In the genomic region with DNA sequence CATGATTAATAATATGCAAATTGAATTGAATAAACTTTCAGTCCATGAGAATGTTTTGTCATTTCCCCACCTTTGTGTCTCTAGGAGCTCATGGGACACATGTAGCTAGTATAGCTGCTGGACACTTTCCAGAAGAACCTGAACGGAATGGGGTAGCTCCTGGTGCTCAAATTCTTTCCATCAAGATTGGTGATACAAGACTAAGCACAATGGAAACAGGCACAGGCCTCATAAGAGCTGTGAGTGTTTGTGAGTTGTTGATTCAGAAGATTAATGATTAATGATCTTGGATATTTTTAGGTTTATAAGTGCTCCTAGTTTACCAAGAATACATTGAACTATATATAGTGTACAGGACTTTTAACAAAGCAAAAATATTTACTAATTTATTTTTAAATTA, we compare ENCODE assay signal across 14 cellular contexts. TPM values are rescaled to one million over a fixed set of nuclear protein-coding genes. Genes with fewer than 3 reads are reported as not detected.
DNase-seq lines count a peak whose midpoint lies in the region; ATAC-seq, FAIRE-seq and TF ChIP-seq lines count a peak whose summit lies in the region.
"Had no signal": no experiment of that assay in that cellular context is flagged by ENCODE, and none has a peak within 500 bp of the region (broad histone marks: within the 10 kb centered on the region; RNA-seq: fewer than 3 reads in every experiment).

No MANE protein-coding gene starts in this region.

- no peak overlapping the region for H3K27ac Mint-ChIP-seq in activated CD8-positive, alpha-beta T cell treated with anti-CD3 and anti-CD28 coated beads, Interleukin-2, amount 10 ng/mL, durations not matched to agents 7 days and 5 days
- H3K27ac Mint-ChIP-seq: H9 had no signal

- no peaks in the 10 kb centered on the region for H3K9me3 Mint-ChIP-seq in activated CD8-positive, alpha-beta T cell treated with anti-CD3 and anti-CD28 coated beads, Interleukin-2, amount 10 ng/mL, durations not matched to agents 7 days and 5 days (ENCODE audit: insufficient read depth)
- H3K9me3 Mint-ChIP-seq: CD4-positive, CD25-positive, alpha-beta regulatory T cell; H9 had no signal

- intact Hi-C loops in heart left ventricle (cut with DNase I): no loop called here
- intact Hi-C loops in left lung (cut with DNase I): no loop called here

- TF ChIP-seq CTCF in cardiac muscle cell (IDR thresholded peaks at IDR 0.05; ENCODE audit: low read depth, low read length) (no peak), heart left ventricle (IDR thresholded peaks at IDR 0.05) (no peak), left lung (IDR thresholded peaks at IDR 0.05) (no peak)

- DNase-seq in cardiac muscle cell (ENCODE audit: low read depth in 1 of 2, low spot score in 1 of 2) (peak in 1 of 2 donors; percentile 60), heart left ventricle (no peak), left lung (no peak), T1000 (lab: John Stamatoyannopoulos, UW) (no peak)
- no peak for DNase-seq in activated CD8-positive, alpha-beta T cell treated with anti-CD3 and anti-CD28 coated beads, Interleukin-2, amount 10 ng/mL, durations not matched to agents 7 days and 5 days
- DNase-seq: ACHN; CD4-positive, CD25-positive, alpha-beta regulatory T cell; DMS79; GOT3; H9 had no signal

- H3K36me3 ChIP-seq in cardiac muscle cell (peaks cover 48% of the 10 kb centered on the region), heart left ventricle (peaks cover 0 to 97% (median 89%) of the 10 kb centered on the region in 9 donors), left lung (peaks cover 0 to 85% of the 10 kb centered on the region in 2 donors)

- peaks cover 51% of the 10 kb centered on the region for H3K36me3 Mint-ChIP-seq in activated CD8-positive, alpha-beta T cell treated with anti-CD3 and anti-CD28 coated beads, Interleukin-2, amount 10 ng/mL, durations not matched to agents 7 days and 5 days (ENCODE audit: low read depth)

- H3K9me3 ChIP-seq in cardiac muscle cell (ENCODE audit: low read depth): no peaks in the 10 kb centered on the region
- no peaks in the 10 kb centered on the region for H3K9me3 ChIP-seq in heart left ventricle
- H3K9me3 ChIP-seq in left lung: no peaks in the 10 kb centered on the region
- H3K9me3 ChIP-seq: BLaER1 treated with 17β-estradiol and CSF1 and Interleukin-3, amounts not matched to agents 10 nM and 100 nM had no signal

- 39 to 76% (median 44%) methylated on average over 1 of the region's 1 CpG for WGBS in heart left ventricle, 4 donors

- H3K27ac ChIP-seq in cardiac muscle cell (peak overlapping the region; percentile 37), heart left ventricle (no peak overlapping the region), left lung (no peak overlapping the region)
- H3K27ac ChIP-seq: BLaER1 treated with 17β-estradiol and CSF1 and Interleukin-3, amounts not matched to agents 10 nM and 100 nM had no signal

- H3K4me1 Mint-ChIP-seq in activated CD8-positive, alpha-beta T cell treated with anti-CD3 and anti-CD28 coated beads, Interleukin-2, amount 10 ng/mL, durations not matched to agents 7 days and 5 days (ENCODE audit: low read depth): no peaks in the 10 kb centered on the region
- H3K4me1 Mint-ChIP-seq: H9 had no signal

- H3K4me1 ChIP-seq in cardiac muscle cell (ENCODE audit: low read depth): peaks cover 13% of the 10 kb centered on the region
- H3K4me1 ChIP-seq in heart left ventricle: peaks cover 0 to 3% (median 0%) of the 10 kb centered on the region in 12 donors
- H3K4me1 ChIP-seq in left lung: no peaks in the 10 kb centered on the region
- H3K4me1 ChIP-seq: BLaER1 treated with 17β-estradiol and CSF1 and Interleukin-3, amounts not matched to agents 10 nM and 100 nM had no signal

- no peak overlapping the region for H3K4me3 Mint-ChIP-seq in activated CD8-positive, alpha-beta T cell treated with anti-CD3 and anti-CD28 coated beads, Interleukin-2, amount 10 ng/mL, durations not matched to agents 7 days and 5 days
- H3K4me3 Mint-ChIP-seq: CD4-positive, CD25-positive, alpha-beta regulatory T cell; H9 had no signal

- no peak for TF ChIP-seq POLR2A in heart left ventricle (IDR thresholded peaks at IDR 0.05)

- POLR2A ChIA-PET in activated CD8-positive, alpha-beta T cell treated with anti-CD3 and anti-CD28 coated beads, Interleukin-2, amount 10 ng/mL, durations not matched to agents 7 days and 5 days (lab: Charles Lee): no interaction called here

- peak; percentile 5 for FAIRE-seq in islet of Langerhans (lab: Jason Lieb, UNC)
- FAIRE-seq: GM12878 had no signal

- H3K27me3 ChIP-seq in cardiac muscle cell (no peaks in the 10 kb centered on the region), heart left ventricle (no peaks in the 10 kb centered on the region), left lung (no peaks in the 10 kb centered on the region)
- H3K27me3 ChIP-seq: BLaER1 treated with 17β-estradiol and CSF1 and Interleukin-3, amounts not matched to agents 10 nM and 100 nM had no signal

- no peaks in the 10 kb centered on the region for H3K27me3 Mint-ChIP-seq in activated CD8-positive, alpha-beta T cell treated with anti-CD3 and anti-CD28 coated beads, Interleukin-2, amount 10 ng/mL, durations not matched to agents 7 days and 5 days (ENCODE audit: low read depth)
- H3K27me3 Mint-ChIP-seq: CD4-positive, CD25-positive, alpha-beta regulatory T cell had no signal

- H3K4me3 ChIP-seq in cardiac muscle cell: no peak overlapping the region
- H3K4me3 ChIP-seq in heart left ventricle: no peak overlapping the region
- H3K4me3 ChIP-seq in left lung: no peak overlapping the region
- H3K4me3 ChIP-seq: BLaER1 treated with 17β-estradiol and CSF1 and Interleukin-3, amounts not matched to agents 10 nM and 100 nM; GM12878 had no signal

- CTCF ChIA-PET in activated CD8-positive, alpha-beta T cell treated with anti-CD3 and anti-CD28 coated beads, Interleukin-2, amount 10 ng/mL, durations not matched to agents 7 days and 5 days (lab: Charles Lee): interaction anchor here (0.6 to 1.8 kb wide), 6 partner anchors 11 to 243 kb away, joined by 3 to 6 read pairs (median 3); no protein-coding TSS in a partner anchor

- no peak for ATAC-seq in heart left ventricle
- ATAC-seq in left lung: peak; percentile 93
- no peak for ATAC-seq in activated CD8-positive, alpha-beta T cell treated with anti-CD3 and anti-CD28 coated beads, Interleukin-2, amount 10 ng/mL, durations not matched to agents 7 days and 5 days
- ATAC-seq in GM21515 (IDR thresholded peaks at IDR 0.05; ENCODE audit: unreplicated experiment): no peak
- ATAC-seq: GM12878 had no signal

RNA-seq across cellular contexts. Expression of a gene that starts 30.1 kb away (rescaled TPM):
- total RNA-seq in cardiac muscle cell (30.6 and 32.0 TPM in 2 replicates), heart left ventricle (10 to 100 TPM; 26.0 to 37.9 (median 32.4) TPM), left lung (10 to 100 TPM; 43.6 to 48.1 TPM)
- polyA plus RNA-seq in cardiac muscle cell (19.3 and 20.7 TPM in 2 replicates), heart left ventricle (10 to 100 TPM; 13.0 to 24.1 TPM)
- 10 to 100 TPM; 77.8 to 85.4 TPM for total RNA-seq in activated CD8-positive, alpha-beta T cell treated with anti-CD3 and anti-CD28 coated beads, Interleukin-2, amount 10 ng/mL, durations not matched to agents 7 days and 5 days
